ENCODE assay signal across 8 cellular contexts in genomic region chr7:66281678-66282593, GRCh38.
DNase-seq lines count a peak whose midpoint lies in the region; ATAC-seq and TF ChIP-seq lines count a peak whose summit lies in the region.

No MANE protein-coding gene starts in this region.

- no peaks in the 10 kb centered on the region for H3K9me2 ChIP-seq in SK-N-SH

- no peaks in the 10 kb centered on the region for H3K27me3 ChIP-seq in SK-N-SH (ENCODE audit: insufficient read depth)
- H3K27me3 ChIP-seq in gastroesophageal sphincter, result no peaks in the 10 kb centered on the region
- H3K27me3 ChIP-seq in gastrocnemius medialis, result no peaks in the 10 kb centered on the region
- H3K27me3 ChIP-seq in effector memory CD4-positive, alpha-beta T cell (replicated peaks; ENCODE audit: control insufficient read depth, insufficient read depth, low read length, poor library complexity, severe bottlenecking), result no peaks in the 10 kb centered on the region
- H3K27me3 ChIP-seq in WERI-Rb-1 (ENCODE audit: insufficient read depth, low read depth, severe bottlenecking), result no peaks in the 10 kb centered on the region

- TF ChIP-seq EP300 in SK-N-SH (IDR thresholded peaks at IDR 0.05; ENCODE audit: borderline replicate concordance in 1 of 2, low read depth in 1 of 2, low read length in 1 of 2) (peak; percentile 34 to 91; a peak in 3 of 4 replicates), gastroesophageal sphincter (IDR thresholded peaks at IDR 0.05) (no peak)

- H2AFZ ChIP-seq in SK-N-SH (ENCODE audit: low read depth), result no peak overlapping the region

- H3K36me3 ChIP-seq in SK-N-SH (replicated peaks in 1 of 2; ENCODE audit: control insufficient read depth in 1 of 2, insufficient read depth in 2 of 2, low read length in 1 of 2) (no peaks in the 10 kb centered on the region), gastroesophageal sphincter (no peaks in the 10 kb centered on the region), gastrocnemius medialis (no peaks in the 10 kb centered on the region), WERI-Rb-1 (no peaks in the 10 kb centered on the region)
- H3K36me3 ChIP-seq in effector memory CD4-positive, alpha-beta T cell (ENCODE audit: control insufficient read depth, insufficient read depth, low read length), result no peaks in the 10 kb centered on the region

- H3K79me2 ChIP-seq in SK-N-SH (ENCODE audit: insufficient read depth), result peaks cover 77% of the 10 kb centered on the region

- no peak for TF ChIP-seq CTCF in SK-N-SH (IDR thresholded peaks at IDR 0.05)
- no peak for TF ChIP-seq CTCF in gastroesophageal sphincter (IDR thresholded peaks at IDR 0.05)
- TF ChIP-seq CTCF in gastrocnemius medialis (IDR thresholded peaks at IDR 0.05 in 4 of 5, conservative IDR thresholded peaks at IDR 0.05 in 1 of 5), result no peak
- no peak for TF ChIP-seq CTCF in WERI-Rb-1 (IDR thresholded peaks at IDR 0.05; ENCODE audit: low read depth, low read length)

- 33% methylated on average over 8 of the region's 8 CpGs for WGBS in SK-N-SH (ENCODE audit: low lambda C conversion rate)
- WGBS in gastroesophageal sphincter (ENCODE audit: low coverage in 1 of 2), 2 donors, result 8 to 21% methylated on average over 5 to 6 of the region's 8 CpGs

- peak overlapping the region; percentile 57 for H3K4me2 ChIP-seq in SK-N-SH

- no peak for TF ChIP-seq RAD21 in SK-N-SH (IDR thresholded peaks at IDR 0.05; ENCODE audit: low read length)

- peak overlapping the region; percentile 80 to 94 for H3K27ac ChIP-seq in SK-N-SH (ENCODE audit: low read depth in 2 of 2, low read length in 1 of 2)
- H3K27ac ChIP-seq in gastroesophageal sphincter, result peak overlapping the region; percentile 40 to 70 (median 58)
- H3K27ac ChIP-seq in gastrocnemius medialis, result peak overlapping the region in 3 of 4 donors; percentile 7 to 52 (median 20)
- H3K27ac ChIP-seq in effector memory CD4-positive, alpha-beta T cell (ENCODE audit: insufficient read depth, low read length, poor library complexity, severe bottlenecking), result no peak overlapping the region
- H3K27ac ChIP-seq in WERI-Rb-1, result no peak overlapping the region

- in situ Hi-C loops in gastrocnemius medialis (cut with MboI; ENCODE audit: low sequenced_read_pairs in 4 of 4), result no loop called here

- peak overlapping the region; percentile 51; the same call in 1 of the 2 replicates for H3K9ac ChIP-seq in SK-N-SH

- DNase-seq in GM04504 (ENCODE audit: low read depth) (peak; percentile 99), SK-N-SH (no peak), gastrocnemius medialis (peak; percentile 5 to 19), WERI-Rb-1 (no peak), T-helper 1 cell (no peak)
- no peak for DNase-seq in effector memory CD4-positive, alpha-beta T cell

- ATAC-seq in gastroesophageal sphincter, result peak; percentile 69
- ATAC-seq in gastrocnemius medialis, result peak in 1 of 2 donors; percentile 30
- ATAC-seq in GM18519 (IDR thresholded peaks at IDR 0.05; ENCODE audit: low FRiP score, unreplicated experiment), result no peak

- peaks cover 48% of the 10 kb centered on the region for H3F3A ChIP-seq in SK-N-SH (replicated peaks; ENCODE audit: insufficient read depth)

- intact Hi-C loops in gastrocnemius medialis (cut with DNase I; ENCODE audit: low total_unique reads), result no loop called here

- H3K9me3 ChIP-seq in SK-N-SH (no peaks in the 10 kb centered on the region), gastroesophageal sphincter (no peaks in the 10 kb centered on the region), gastrocnemius medialis (no peaks in the 10 kb centered on the region), WERI-Rb-1 (ENCODE audit: severe bottlenecking) (no peaks in the 10 kb centered on the region)
- no peaks in the 10 kb centered on the region for H3K9me3 ChIP-seq in effector memory CD4-positive, alpha-beta T cell (ENCODE audit: control insufficient read depth, low read length)

- H3K4me3 ChIP-seq in SK-N-SH (ENCODE audit: low read depth in 2 of 2, low read length in 1 of 2) (0 out of 4 replicates have a peak overlapping the region, but pooled peaks of 1 of the 2 experiments have one; percentile 1), gastroesophageal sphincter (no peak overlapping the region), gastrocnemius medialis (no peak overlapping the region), WERI-Rb-1 (ENCODE audit: low read depth, low read length) (no peak overlapping the region)
- H3K4me3 ChIP-seq in effector memory CD4-positive, alpha-beta T cell (ENCODE audit: insufficient read depth, low read depth, low read length, poor library complexity, severe bottlenecking), result no peak overlapping the region

- POLR2A ChIA-PET in SK-N-SH (lab: Yijun Ruan, JAX), result interaction anchor here (0.5 kb wide), 1 partner anchor 55 kb away, joined by 3 read pairs; no protein-coding TSS in a partner anchor

- H3K4me1 ChIP-seq in SK-N-SH (ENCODE audit: control insufficient read depth in 1 of 2, insufficient read depth in 2 of 2, low read depth in 1 of 2, low read length in 1 of 2), result peaks cover 6 to 32% of the 10 kb centered on the region in 2 experiments
- peaks cover 7 to 28% (median 21%) of the 10 kb centered on the region in 3 donors for H3K4me1 ChIP-seq in gastroesophageal sphincter
- H3K4me1 ChIP-seq in gastrocnemius medialis, result peaks cover 0 to 5% of the 10 kb centered on the region in 2 donors
- H3K4me1 ChIP-seq in effector memory CD4-positive, alpha-beta T cell (ENCODE audit: control insufficient read depth, insufficient read depth, low read length, poor library complexity, severe bottlenecking), result no peaks in the 10 kb centered on the region

- TF ChIP-seq POLR2A in gastroesophageal sphincter (IDR thresholded peaks at IDR 0.05), result no peak
- TF ChIP-seq POLR2A in gastrocnemius medialis (IDR thresholded peaks at IDR 0.05), result no peak

- CTCF ChIA-PET in SK-N-SH (lab: Yijun Ruan, JAX), result interaction anchor here (0.6 to 1.1 kb wide), 3 partner anchors 13 to 69 kb away, joined by 3 to 4 read pairs (median 3); no protein-coding TSS in a partner anchor

- H4K20me1 ChIP-seq in SK-N-SH (ENCODE audit: insufficient read depth), result no peaks in the 10 kb centered on the region

TF ChIP-seq in SK-N-SH, 30 proteins besides CTCF, POLR2A, EP300 and RAD21 (continues in another document):
- no peak for TF ChIP-seq EZH2phosphoT487 (IDR thresholded peaks at IDR 0.05; ENCODE audit: borderline replicate concordance, low read depth)
- peak; percentile 47; the same call in 1 of the 2 replicates for TF ChIP-seq ELF1 (IDR thresholded peaks at IDR 0.05)
- peak; percentile 54 for TF ChIP-seq GABPA (IDR thresholded peaks at IDR 0.05; ENCODE audit: low read depth)
- TF ChIP-seq, protein P1, sequence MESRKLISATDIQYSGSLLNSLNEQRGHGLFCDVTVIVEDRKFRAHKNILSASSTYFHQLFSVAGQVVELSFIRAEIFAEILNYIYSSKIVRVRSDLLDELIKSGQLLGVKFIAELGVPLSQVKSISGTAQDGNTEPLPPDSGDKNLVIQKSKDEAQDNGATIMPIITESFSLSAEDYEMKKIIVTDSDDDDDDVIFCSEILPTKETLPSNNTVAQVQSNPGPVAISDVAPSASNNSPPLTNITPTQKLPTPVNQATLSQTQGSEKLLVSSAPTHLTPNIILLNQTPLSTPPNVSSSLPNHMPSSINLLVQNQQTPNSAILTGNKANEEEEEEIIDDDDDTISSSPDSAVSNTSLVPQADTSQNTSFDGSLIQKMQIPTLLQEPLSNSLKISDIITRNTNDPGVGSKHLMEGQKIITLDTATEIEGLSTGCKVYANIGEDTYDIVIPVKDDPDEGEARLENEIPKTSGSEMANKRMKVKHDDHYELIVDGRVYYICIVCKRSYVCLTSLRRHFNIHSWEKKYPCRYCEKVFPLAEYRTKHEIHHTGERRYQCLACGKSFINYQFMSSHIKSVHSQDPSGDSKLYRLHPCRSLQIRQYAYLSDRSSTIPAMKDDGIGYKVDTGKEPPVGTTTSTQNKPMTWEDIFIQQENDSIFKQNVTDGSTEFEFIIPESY (IDR thresholded peaks at IDR 0.05; ENCODE audit: borderline replicate concordance, low read depth), result peak; percentile 84
- TF ChIP-seq RCOR1 (IDR thresholded peaks at IDR 0.05; ENCODE audit: low read length), result no peak
- peak; percentile 94 for TF ChIP-seq TEAD4 (IDR thresholded peaks at IDR 0.05; ENCODE audit: borderline replicate concordance, insufficient read depth)
- 0 out of 2 replicates have a peak, but pooled peaks have one; percentile 37 for TF ChIP-seq MEF2A (IDR thresholded peaks at IDR 0.05; ENCODE audit: borderline replicate concordance, low read depth)
- TF ChIP-seq MXI1 (IDR thresholded peaks at IDR 0.05; ENCODE audit: low read depth, low read length), result no peak; the same call in 1 of the 2 replicates
- TF ChIP-seq, protein P2, sequence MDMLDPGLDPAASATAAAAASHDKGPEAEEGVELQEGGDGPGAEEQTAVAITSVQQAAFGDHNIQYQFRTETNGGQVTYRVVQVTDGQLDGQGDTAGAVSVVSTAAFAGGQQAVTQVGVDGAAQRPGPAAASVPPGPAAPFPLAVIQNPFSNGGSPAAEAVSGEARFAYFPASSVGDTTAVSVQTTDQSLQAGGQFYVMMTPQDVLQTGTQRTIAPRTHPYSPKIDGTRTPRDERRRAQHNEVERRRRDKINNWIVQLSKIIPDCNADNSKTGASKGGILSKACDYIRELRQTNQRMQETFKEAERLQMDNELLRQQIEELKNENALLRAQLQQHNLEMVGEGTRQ (IDR thresholded peaks at IDR 0.05; ENCODE audit: borderline replicate concordance, low read depth, low read length), result no peak
- TF ChIP-seq TCF12 (IDR thresholded peaks at IDR 0.05), result peak; percentile 95
- peak; percentile 86 for TF ChIP-seq FOSL2 (IDR thresholded peaks at IDR 0.05; ENCODE audit: borderline replicate concordance, low read depth)
- TF ChIP-seq NFIC (IDR thresholded peaks at IDR 0.05; ENCODE audit: borderline replicate concordance), result peak; percentile 100
- TF ChIP-seq PBX3 (IDR thresholded peaks at IDR 0.05), result peak; percentile 95
- TF ChIP-seq GATA2 (CRISPR knock-in tag; IDR thresholded peaks at IDR 0.05), result no peak
- TF ChIP-seq RXRA (IDR thresholded peaks at IDR 0.05; ENCODE audit: borderline replicate concordance, low read depth), result peak; percentile 76; the same call in 1 of the 2 replicates
- TF ChIP-seq NRF1 (IDR thresholded peaks at IDR 0.05; ENCODE audit: low read depth, low read length), result no peak
- TF ChIP-seq SMC3 (IDR thresholded peaks at IDR 0.05; ENCODE audit: low read depth, low read length), result no peak

Comparison
In these comparisons a context has a peak if more than half of its experiments do, and no peak if none do; other contexts are left out.
1. DNase-seq: peak in GM04504 (single experiment) and gastrocnemius medialis (2 of 2); none in SK-N-SH (single experiment), effector memory CD4-positive, alpha-beta T cell (0 of 3), WERI-Rb-1 (single experiment) and T-helper 1 cell (0 of 5).
2. H3K27ac ChIP-seq: peak in SK-N-SH (2 of 2), gastroesophageal sphincter (4 of 4) and gastrocnemius medialis (3 of 4); none in effector memory CD4-positive, alpha-beta T cell (single experiment) and WERI-Rb-1 (single experiment).